8 cellular contexts compared by ENCODE assay signal in genomic region chr13:51793570-51794273, GRCh38. TPM values are rescaled to one million over a fixed set of nuclear protein-coding genes. Genes with fewer than 3 reads are reported as not detected.
DNase-seq lines count a peak whose midpoint lies in the region; ATAC-seq, FAIRE-seq and TF ChIP-seq lines count a peak whose summit lies in the region.

No MANE protein-coding gene starts in this region.

- H3K79me2 ChIP-seq in astrocyte (ENCODE audit: insufficient read depth, low read length), result no peaks in the 10 kb centered on the region

- H3K36me3 ChIP-seq in astrocyte (ENCODE audit: insufficient read depth, low read length), result no peaks in the 10 kb centered on the region

- peaks cover 17% of the 10 kb centered on the region for H3K4me1 Mint-ChIP-seq in astrocyte (ENCODE audit: low read depth, unreplicated experiment)
- H3K4me1 Mint-ChIP-seq in naive B cell, result peaks cover 30 to 43% (median 38%) of the 10 kb centered on the region in 3 donors

- peaks cover 3% of the 10 kb centered on the region for H3K9me3 Mint-ChIP-seq in astrocyte (ENCODE audit: unreplicated experiment)
- no peaks in the 10 kb centered on the region for H3K9me3 Mint-ChIP-seq in naive B cell

- peak; percentile 78 for FAIRE-seq in astrocyte (lab: Jason Lieb, UNC)

- H3K27me3 ChIP-seq in astrocyte (ENCODE audit: insufficient read depth, low read length), result no peaks in the 10 kb centered on the region

- no peaks in the 10 kb centered on the region for H4K20me1 ChIP-seq in astrocyte (ENCODE audit: insufficient read depth, low read length)

- H3K27me3 Mint-ChIP-seq in astrocyte (ENCODE audit: low read depth, unreplicated experiment) (peaks cover 2% of the 10 kb centered on the region), naive B cell (no peaks in the 10 kb centered on the region)

- H3K4me3 Mint-ChIP-seq in astrocyte (ENCODE audit: unreplicated experiment) (no peak overlapping the region), naive B cell (peak overlapping the region; percentile 20 to 80 (median 50))

- no peak overlapping the region for H3K4me3 ChIP-seq in astrocyte (ENCODE audit: insufficient read depth, low read depth, low read length)

- H3K27ac ChIP-seq in astrocyte (ENCODE audit: low read depth, low read length), result peak overlapping the region; percentile 55

- H3K27ac Mint-ChIP-seq in astrocyte (ENCODE audit: unreplicated experiment), result peak overlapping the region; percentile 95
- H3K27ac Mint-ChIP-seq in naive B cell, result peak overlapping the region; percentile 8 to 95 (median 84)

- peak overlapping the region; percentile 54 for H2AFZ ChIP-seq in astrocyte (ENCODE audit: low read depth, low read length)

- H3K9me3 ChIP-seq in astrocyte (ENCODE audit: insufficient read depth, low read depth, low read length), result no peaks in the 10 kb centered on the region

- peaks cover 11% of the 10 kb centered on the region for H3K4me1 ChIP-seq in astrocyte (ENCODE audit: insufficient read depth, low read length)

- intact Hi-C loops in left colon (cut with DNase I, micrococcal nuclease), result no loop called here

- ATAC-seq in GM18858 (IDR thresholded peaks at IDR 0.05; ENCODE audit: unreplicated experiment) (peak; percentile 56), HG02642 (IDR thresholded peaks at IDR 0.05; ENCODE audit: poor library complexity, unreplicated experiment) (peak; percentile 68), naive B cell (ENCODE audit: low read depth in 2 of 2) (peak; percentile 91 to 93), HG02970 (IDR thresholded peaks at IDR 0.05; ENCODE audit: low FRiP score, unreplicated experiment) (no peak), left colon (no peak)

- H3K36me3 Mint-ChIP-seq in astrocyte (ENCODE audit: low read depth, unreplicated experiment), result peaks cover 5% of the 10 kb centered on the region
- H3K36me3 Mint-ChIP-seq in naive B cell, result peaks cover 9% of the 10 kb centered on the region in 2 donors

- DNase-seq in NOMO-1 treated with dmso at 0.1 percent for 144 hours (lab: John Stamatoyannopoulos, UW; ENCODE audit: unreplicated experiment), result peak; percentile 87
- peak; percentile 88 for DNase-seq in astrocyte (ENCODE audit: low read depth)
- peak; percentile 73 for DNase-seq in naive B cell
- no peak for DNase-seq in left colon
- DNase-seq in NCI-H146 (lab: John Stamatoyannopoulos, UW), result no peak

- H3K4me2 ChIP-seq in astrocyte (ENCODE audit: low read length), result peak overlapping the region; percentile 20

- TF ChIP-seq CTCF in astrocyte (IDR thresholded peaks at IDR 0.05; ENCODE audit: insufficient read depth, low read depth, low read length), result no peak

- peak overlapping the region; percentile 22 for H3K9ac ChIP-seq in astrocyte (ENCODE audit: low read length)

RNA-seq across cellular contexts. Expression of gene DHRS12, which starts 10.2 kb away (rescaled TPM):
- 4.0 and 4.9 TPM in 2 replicates for total RNA-seq in astrocyte
- polyA plus RNA-seq in naive B cell (ENCODE audit: low read depth in 6 of 6), result 10 to 100 TPM; 18.5 to 26.6 (median 22.3) TPM
- total RNA-seq in left colon, result 10 to 100 TPM; 15.2 to 15.3 TPM

RNA-seq across cellular contexts. Expression of gene TMEM272, which starts 51.3 kb away (rescaled TPM):
- total RNA-seq in astrocyte, result 0.05 TPM in 1 of 2 replicates, not detected in the other
- under 1 TPM in 2 of 6 donors, not detected in 4; 0.09 to 0.11 TPM for polyA plus RNA-seq in naive B cell (ENCODE audit: low read depth in 6 of 6)
- total RNA-seq in left colon, result under 1 TPM; 0.06 to 0.11 TPM

Comparison
In these comparisons a context has a peak if more than half of its experiments do, and no peak if none do; other contexts are left out.
1. ATAC-seq: peak in GM18858 (single experiment), HG02642 (single experiment) and naive B cell (2 of 2); none in HG02970 (single experiment) and left colon (single experiment).
2. DNase-seq: peak in NOMO-1 treated with dmso at 0.1 percent for 144 hours (single experiment), astrocyte (single experiment) and naive B cell (single experiment); none in left colon (0 of 2) and NCI-H146 (single experiment).